ENCODE assay signal across 8 cellular contexts in the genomic region with DNA sequence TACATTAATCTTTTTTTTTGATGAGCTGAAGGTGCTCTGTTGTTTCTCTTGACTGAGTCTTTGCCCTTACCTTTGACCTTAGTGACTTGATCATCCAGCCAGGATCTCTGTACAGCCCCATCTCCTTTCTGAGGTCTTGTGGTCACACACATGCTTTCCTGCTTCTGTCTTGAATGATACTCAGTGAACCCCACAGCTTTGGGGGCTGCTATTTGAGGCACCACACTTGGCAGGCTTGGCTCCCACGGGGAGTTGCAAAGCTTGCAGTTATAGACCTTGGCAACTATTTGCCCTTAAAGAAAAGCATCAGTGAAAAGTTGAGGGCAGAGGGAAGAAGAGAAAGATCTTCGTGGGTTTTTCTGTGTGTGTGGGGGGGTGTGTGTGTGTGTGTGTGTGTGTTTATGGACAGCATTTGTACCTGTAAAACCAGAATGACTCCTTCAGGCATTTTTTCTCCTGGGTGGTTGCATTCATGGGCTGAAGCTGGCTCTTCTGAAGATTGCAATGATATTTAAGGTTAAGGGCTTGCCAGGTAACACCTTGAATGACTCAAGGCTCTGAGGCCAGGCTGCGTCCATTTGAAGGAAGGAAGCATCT.
DNase-seq lines count a peak whose midpoint lies in the region; ATAC-seq, FAIRE-seq and TF ChIP-seq lines count a peak whose summit lies in the region.

No MANE protein-coding gene starts in this region.

- DNase-seq in GM18507 (ENCODE audit: extremely low spot score, insufficient read length, low read depth): no peak
- peak; percentile 35 for DNase-seq in RPMI8226
- DNase-seq in natural killer cell treated with Interleukin-12 subunit alpha and Interleukin-12 subunit beta and Interleukin-15 and Interleukin-18, amount 100 ng/mL, for 72 hours (ENCODE audit: low spot score): no peak
- DNase-seq in GM03348 (ENCODE audit: low spot score): no peak
- no peak for DNase-seq in NCI-H82 treated with DMSO at 0.1 percent for 48 hours (lab: John Stamatoyannopoulos, UW; ENCODE audit: unreplicated experiment)
- no peak for DNase-seq in H54 (ENCODE audit: insufficient read length, low spot score)
- no peak for DNase-seq in inferior parietal cortex (ENCODE audit: extremely low spot score)

- no peak for TF ChIP-seq POLR2A in H54 (IDR thresholded peaks at IDR 0.05; ENCODE audit: low read depth, low read length)

- H3K27ac Mint-ChIP-seq in natural killer cell treated with Interleukin-12 subunit alpha and Interleukin-12 subunit beta and Interleukin-15 and Interleukin-18, amount 100 ng/mL, for 72 hours: peak overlapping the region in 1 of 2 donors; percentile 22

- H3K9me3 Mint-ChIP-seq in natural killer cell treated with Interleukin-12 subunit alpha and Interleukin-12 subunit beta and Interleukin-15 and Interleukin-18, amount 100 ng/mL, for 72 hours: no peaks in the 10 kb centered on the region

- no peaks in the 10 kb centered on the region for H3K36me3 Mint-ChIP-seq in natural killer cell treated with Interleukin-12 subunit alpha and Interleukin-12 subunit beta and Interleukin-15 and Interleukin-18, amount 100 ng/mL, for 72 hours

- H3K4me3 Mint-ChIP-seq in natural killer cell treated with Interleukin-12 subunit alpha and Interleukin-12 subunit beta and Interleukin-15 and Interleukin-18, amount 100 ng/mL, for 72 hours: peak overlapping the region; percentile 47

- peak; percentile 53 for ATAC-seq in GM21786 (IDR thresholded peaks at IDR 0.05; ENCODE audit: unreplicated experiment)
- ATAC-seq in natural killer cell treated with Interleukin-12 subunit alpha and Interleukin-12 subunit beta and Interleukin-15 and Interleukin-18, amount 100 ng/mL, for 72 hours: peak in 1 of 2 donors; percentile 58

- peak; percentile 91 for FAIRE-seq in GM18507 (lab: Jason Lieb, UNC)
- no peak for FAIRE-seq in H54 (lab: Jason Lieb, UNC)

- peaks cover 0 to 3% of the 10 kb centered on the region in 2 donors for H3K27me3 Mint-ChIP-seq in natural killer cell treated with Interleukin-12 subunit alpha and Interleukin-12 subunit beta and Interleukin-15 and Interleukin-18, amount 100 ng/mL, for 72 hours

- H3K4me1 Mint-ChIP-seq in natural killer cell treated with Interleukin-12 subunit alpha and Interleukin-12 subunit beta and Interleukin-15 and Interleukin-18, amount 100 ng/mL, for 72 hours (ENCODE audit: low read depth in 2 of 2): peaks cover 44 to 55% of the 10 kb centered on the region in 2 donors
